8 cellular contexts compared by ENCODE assay signal in genomic region chr2:190318931-190319556, GRCh38. TPM values are rescaled to one million over a fixed set of nuclear protein-coding genes. Genes with fewer than 3 reads are reported as not detected.
DNase-seq lines count a peak whose midpoint lies in the region; ATAC-seq and TF ChIP-seq lines count a peak whose summit lies in the region.

No MANE protein-coding gene starts in this region.

- POLR2A ChIA-PET in naive thymus-derived CD4-positive, alpha-beta T cell (lab: Charles Lee) = interaction anchor here (0.6 to 1.3 kb wide), 3 partner anchors 329 to 561 kb away, joined by 3 to 4 read pairs (median 3); partner anchors contain the start of gene GLS

- no peak for TF ChIP-seq CTCF in epithelial cell of proximal tubule (conservative IDR thresholded peaks at IDR 0.05; ENCODE audit: low read depth, low read length)

- CTCF ChIA-PET in naive thymus-derived CD4-positive, alpha-beta T cell (lab: Charles Lee) = interaction anchor here (0.6 to 1.3 kb wide), 3 partner anchors 13 to 592 kb away, joined by 3 to 5 read pairs (median 4); no protein-coding TSS in a partner anchor

- no peaks in the 10 kb centered on the region for H3K36me3 ChIP-seq in CD4-positive, CD25-positive, alpha-beta regulatory T cell (ENCODE audit: control insufficient read depth, insufficient read depth, low read length)
- peaks cover 0 to 6% (median 0%) of the 10 kb centered on the region in 3 experiments for H3K36me3 ChIP-seq in naive thymus-derived CD4-positive, alpha-beta T cell (ENCODE audit: control insufficient read depth in 2 of 3, insufficient read depth in 3 of 3, low read length in 3 of 3)

- peaks cover 17 to 68% (median 47%) of the 10 kb centered on the region in 4 donors for H3K4me1 Mint-ChIP-seq in CD4-positive, CD25-positive, alpha-beta regulatory T cell
- peaks cover 27 to 54% (median 48%) of the 10 kb centered on the region in 7 donors for H3K4me1 Mint-ChIP-seq in naive thymus-derived CD4-positive, alpha-beta T cell

- H3K4me3 Mint-ChIP-seq in CD4-positive, CD25-positive, alpha-beta regulatory T cell = peak overlapping the region; percentile 98 to 100 (median 99)
- H3K4me3 Mint-ChIP-seq in naive thymus-derived CD4-positive, alpha-beta T cell = peak overlapping the region; percentile 85 to 100 (median 97)

- peak overlapping the region; percentile 87 for H3K27ac ChIP-seq in CD4-positive, CD25-positive, alpha-beta regulatory T cell (ENCODE audit: insufficient read depth, low read length, poor library complexity, severe bottlenecking)
- H3K27ac ChIP-seq in naive thymus-derived CD4-positive, alpha-beta T cell (ENCODE audit: low read depth, low read length) = peak overlapping the region; percentile 82

- intact Hi-C loops in naive thymus-derived CD4-positive, alpha-beta T cell (cut with micrococcal nuclease) = loop anchor here (1.0 to 5.0 kb wide), 13 partner anchors 24 to 878 kb away; partner anchors contain the start of genes INPP1 (in 2 of the 2), OSGEPL1 (in 2 of the 2), ASNSD1 (in 1 of the 2) and NAB1 (in 1 of the 2)

- no peaks in the 10 kb centered on the region for H3K27me3 ChIP-seq in CD4-positive, CD25-positive, alpha-beta regulatory T cell (ENCODE audit: control insufficient read depth, insufficient read depth, low read length)
- H3K27me3 ChIP-seq in naive thymus-derived CD4-positive, alpha-beta T cell (ENCODE audit: control insufficient read depth in 2 of 2, insufficient read depth in 2 of 2, low read length in 2 of 2) = no peaks in the 10 kb centered on the region

- DNase-seq in CD4-positive, CD25-positive, alpha-beta regulatory T cell = peak in 2 of 3 donors; percentile 25 to 64
- DNase-seq in T-helper 9 cell (peak; percentile 4), epithelial cell of proximal tubule (ENCODE audit: low read depth) (no peak), GM19238 (ENCODE audit: insufficient read length, low spot score) (no peak), NCI-H2196 (lab: John Stamatoyannopoulos, UW; ENCODE audit: unreplicated experiment) (no peak)
- peak in 5 of 9 donors; percentile 20 to 30 (median 27) for DNase-seq in naive thymus-derived CD4-positive, alpha-beta T cell

- peak overlapping the region; percentile 91 for H3K4me3 ChIP-seq in CD4-positive, CD25-positive, alpha-beta regulatory T cell (ENCODE audit: low read depth, low read length)
- H3K4me3 ChIP-seq in epithelial cell of proximal tubule (ENCODE audit: low read depth, low read length) = peak overlapping the region; percentile 85
- H3K4me3 ChIP-seq in naive thymus-derived CD4-positive, alpha-beta T cell (ENCODE audit: low read length) = peak overlapping the region; percentile 83

- ATAC-seq in CD4-positive, CD25-positive, alpha-beta regulatory T cell (ENCODE audit: low read depth in 2 of 2) = peak; percentile 47 to 48
- ATAC-seq in GM19328 (IDR thresholded peaks at IDR 0.05; ENCODE audit: unreplicated experiment) (peak; percentile 38), HG03342 (IDR thresholded peaks at IDR 0.05; ENCODE audit: unreplicated experiment) (peak; percentile 27)
- peak; percentile 49 for ATAC-seq in naive thymus-derived CD4-positive, alpha-beta T cell

- peaks cover 5% of the 10 kb centered on the region for H3K27me3 Mint-ChIP-seq in CD4-positive, CD25-positive, alpha-beta regulatory T cell
- no peaks in the 10 kb centered on the region for H3K27me3 Mint-ChIP-seq in naive thymus-derived CD4-positive, alpha-beta T cell

- peak overlapping the region; percentile 46 to 99 (median 99) for H3K27ac Mint-ChIP-seq in CD4-positive, CD25-positive, alpha-beta regulatory T cell
- H3K27ac Mint-ChIP-seq in naive thymus-derived CD4-positive, alpha-beta T cell = peak overlapping the region; percentile 91 to 99 (median 95)

- H3K36me3 Mint-ChIP-seq in CD4-positive, CD25-positive, alpha-beta regulatory T cell = no peaks in the 10 kb centered on the region
- H3K36me3 Mint-ChIP-seq in naive thymus-derived CD4-positive, alpha-beta T cell = peaks cover 0 to 6% (median 0%) of the 10 kb centered on the region in 5 donors

- H3K4me1 ChIP-seq in CD4-positive, CD25-positive, alpha-beta regulatory T cell (ENCODE audit: control insufficient read depth, insufficient read depth, low read length, poor library complexity, severe bottlenecking) = peaks cover 33% of the 10 kb centered on the region
- peaks cover 8 to 13% of the 10 kb centered on the region in 2 donors for H3K4me1 ChIP-seq in naive thymus-derived CD4-positive, alpha-beta T cell (ENCODE audit: control insufficient read depth in 2 of 2, insufficient read depth in 2 of 2, low read length in 2 of 2)

- H3K9me3 Mint-ChIP-seq in CD4-positive, CD25-positive, alpha-beta regulatory T cell = peaks cover 0 to 2% (median 0%) of the 10 kb centered on the region in 7 donors
- no peaks in the 10 kb centered on the region for H3K9me3 Mint-ChIP-seq in naive thymus-derived CD4-positive, alpha-beta T cell

- no peaks in the 10 kb centered on the region for H3K9me3 ChIP-seq in CD4-positive, CD25-positive, alpha-beta regulatory T cell (ENCODE audit: control insufficient read depth in 2 of 2, low read length in 2 of 2)
- no peaks in the 10 kb centered on the region for H3K9me3 ChIP-seq in naive thymus-derived CD4-positive, alpha-beta T cell (ENCODE audit: control insufficient read depth in 2 of 3, low read length in 3 of 3)

RNA-seq across cellular contexts. Expression of gene HIBCH, which starts 0.6 kb away (rescaled TPM):
- 21.0 TPM for total RNA-seq in CD4-positive, CD25-positive, alpha-beta regulatory T cell
- 10 to 100 TPM; 21.3 to 31.2 (median 24.2) TPM for polyA plus RNA-seq in CD4-positive, CD25-positive, alpha-beta regulatory T cell
- total RNA-seq in epithelial cell of proximal tubule = 8.6 and 12.2 TPM in 2 replicates
- total RNA-seq in naive thymus-derived CD4-positive, alpha-beta T cell = 10 to 100 TPM; 11.3 to 25.0 (median 21.6) TPM
- 10 to 100 TPM; 23.9 to 25.1 TPM for polyA plus RNA-seq in naive thymus-derived CD4-positive, alpha-beta T cell

RNA-seq across cellular contexts. Expression of gene INPP1, which starts 24.3 kb away (rescaled TPM):
- total RNA-seq in CD4-positive, CD25-positive, alpha-beta regulatory T cell = 8.2 TPM
- 10 to 100 TPM in 3 of 4 donors, 1 to 10 TPM in 1; 5.3 to 13.5 (median 13.1) TPM for polyA plus RNA-seq in CD4-positive, CD25-positive, alpha-beta regulatory T cell
- 6.5 and 8.7 TPM in 2 replicates for total RNA-seq in epithelial cell of proximal tubule
- 1 to 10 TPM; 1.6 to 6.7 (median 2.5) TPM for total RNA-seq in naive thymus-derived CD4-positive, alpha-beta T cell
- 1 to 10 TPM; 1.2 to 2.0 TPM for polyA plus RNA-seq in naive thymus-derived CD4-positive, alpha-beta T cell

Comparison
In these comparisons a context has a peak if more than half of its experiments do, and no peak if none do; other contexts are left out.
1. DNase-seq: peak in CD4-positive, CD25-positive, alpha-beta regulatory T cell (2 of 3), T-helper 9 cell (single experiment) and naive thymus-derived CD4-positive, alpha-beta T cell (5 of 9); none in epithelial cell of proximal tubule (single experiment), GM19238 (single experiment) and NCI-H2196 (single experiment).
2. Peak in every context shown above with its lines, with median percentiles within 50 percentile points of each other: ATAC-seq and H3K4me3 ChIP-seq.